In the genomic region with DNA sequence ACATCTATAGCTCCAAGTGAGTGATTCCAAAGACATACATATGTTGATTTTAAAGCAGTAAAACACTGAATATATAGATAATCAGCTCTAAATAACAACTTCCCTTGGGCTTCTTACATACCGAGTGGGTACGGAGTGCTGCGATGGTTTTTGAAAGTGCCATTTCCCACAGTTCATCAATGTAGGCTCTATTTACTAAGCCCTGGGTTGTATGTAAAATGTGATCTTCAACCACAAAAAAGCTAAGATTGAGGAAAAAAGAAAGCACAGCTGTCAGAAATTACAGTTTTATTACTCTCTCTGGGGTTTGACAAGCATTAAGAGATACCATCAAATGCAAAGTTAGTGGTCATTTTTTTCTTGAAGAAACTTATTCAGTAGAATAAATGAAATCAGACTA, we compare ENCODE assay signal across 8 cellular contexts.
"Had no signal": no experiment of that assay in that cellular context is flagged by ENCODE, and none has a peak within 500 bp of the region (broad histone marks: within the 10 kb centered on the region; RNA-seq: fewer than 3 reads in every experiment).

No MANE protein-coding gene starts in this region.

- DNase-seq: H9, HCEC 1CT, IMR-90 had no signal

- H2AFZ ChIP-seq: GM23338 had no signal

- FAIRE-seq: H1, H54, HTR-8/SVneo, K562 had no signal

- ATAC-seq: GM23338, K562 had no signal

- H3K4me3 ChIP-seq: GM23338, K562 had no signal

- H3K4me2 ChIP-seq: GM23338 had no signal
